In the genomic region with DNA sequence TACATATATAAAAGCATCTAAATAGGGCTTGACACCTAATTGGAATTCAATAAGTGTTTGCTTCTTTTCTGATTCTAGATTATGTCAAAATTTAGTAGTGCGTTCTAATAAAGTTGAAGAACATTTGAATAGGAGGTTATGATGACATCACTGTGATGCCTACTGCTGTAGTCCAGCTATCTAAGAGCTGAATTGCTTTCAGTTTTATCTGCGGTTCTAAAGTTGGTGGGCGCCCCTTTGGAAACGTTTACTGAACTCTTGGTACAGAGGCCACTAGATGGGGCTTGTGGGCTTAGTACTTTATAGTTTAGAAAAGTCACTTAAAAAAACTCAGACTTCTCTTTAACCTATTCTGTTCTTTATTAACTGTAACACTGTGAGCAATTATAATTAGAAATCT, we compare ENCODE assay signal across 7 cellular contexts.
DNase-seq lines count a peak whose midpoint lies in the region; ATAC-seq, FAIRE-seq and TF ChIP-seq lines count a peak whose summit lies in the region.

No MANE protein-coding gene starts in this region.

- H4K20me1 ChIP-seq in PC-3 (ENCODE audit: low read length), result no peaks in the 10 kb centered on the region

- no peak for FAIRE-seq in GM12891 (lab: Jason Lieb, UNC)

- H3K27me3 ChIP-seq in PC-3 (ENCODE audit: low read length) (no peaks in the 10 kb centered on the region), spleen (replicated peaks in 1 of 7) (no peaks in the 10 kb centered on the region)

- H3K36me3 ChIP-seq in PC-3 (ENCODE audit: low read depth, low read length) (no peaks in the 10 kb centered on the region), spleen (no peaks in the 10 kb centered on the region)

- POLR2A ChIA-PET in PC-3 (lab: Charles Lee; ENCODE audit: unreplicated experiment), result interaction anchor here (0.5 kb wide), 1 partner anchor 779 kb away, joined by 4 read pairs; no protein-coding TSS in a partner anchor

- CTCF ChIA-PET in PC-3 (lab: Charles Lee), result no interaction called here

- H3K9me3 ChIP-seq in PC-3 (ENCODE audit: low read length) (no peaks in the 10 kb centered on the region), spleen (no peaks in the 10 kb centered on the region)

- intact Hi-C loops in PC-3 (cut with micrococcal nuclease) (no loop called here), spleen (cut with DNase I; ENCODE audit: low total_unique reads) (no loop called here)

- no peak overlapping the region for H2AFZ ChIP-seq in PC-3 (ENCODE audit: low read length)

- no peaks in the 10 kb centered on the region for H3K79me2 ChIP-seq in PC-3 (ENCODE audit: low read length)

- H3K9ac ChIP-seq in PC-3 (ENCODE audit: low read length), result no peak overlapping the region

- TF ChIP-seq POLR2A in GM12891 (IDR thresholded peaks at IDR 0.05; ENCODE audit: low read depth, low read length), result no peak
- no peak for TF ChIP-seq POLR2A in spleen (IDR thresholded peaks at IDR 0.05)

- peak overlapping the region; percentile 16; the same call in 1 of the 2 replicates for H3K4me2 ChIP-seq in PC-3 (ENCODE audit: low read length)

- TF ChIP-seq CTCF in PC-3 (conservative IDR thresholded peaks at IDR 0.05; ENCODE audit: low read depth, low read length) (peak; percentile 58), fibroblast of pulmonary artery (IDR thresholded peaks at IDR 0.05; ENCODE audit: low read length, missing control alignments) (peak; percentile 70), spleen (IDR thresholded peaks at IDR 0.05 in 8 of 11, conservative IDR thresholded peaks at IDR 0.05 in 3 of 11) (peak in 8 of 11 experiments; percentile 8 to 45 (median 27))

- ATAC-seq in PC-3 (peak; percentile 72), GM19452 (IDR thresholded peaks at IDR 0.05; ENCODE audit: unreplicated experiment) (no peak)

- H3K4me3 ChIP-seq in PC-3 (ENCODE audit: low read length) (no peak overlapping the region), fibroblast of pulmonary artery (replicated peaks; ENCODE audit: low read depth, low read length) (no peak overlapping the region), spleen (no peak overlapping the region)

- no peaks in the 10 kb centered on the region for H3F3A ChIP-seq in PC-3 (ENCODE audit: low read length, unreplicated experiment)

- H3K9me2 ChIP-seq in PC-3 (replicated peaks; ENCODE audit: low read length), result no peaks in the 10 kb centered on the region

- H3K27ac ChIP-seq in PC-3 (ENCODE audit: low read length) (no peak overlapping the region), spleen (no peak overlapping the region)

- DNase-seq in GM12891 (ENCODE audit: insufficient read length, low spot score) (peak; percentile 2), HuH-7 (ENCODE audit: low spot score) (peak; percentile 13), PC-3 (peak; percentile 43), fibroblast of pulmonary artery (ENCODE audit: low read depth) (peak; percentile 87), spleen (no peak), T-helper 9 cell (no peak)

- 8 to 16% (median 13%) methylated on average over 4 of the region's 4 CpGs for WGBS in spleen, 5 donors

- no peaks in the 10 kb centered on the region for H3K4me1 ChIP-seq in PC-3 (ENCODE audit: insufficient read depth, low read length)
- peaks cover 0 to 4% (median 0%) of the 10 kb centered on the region in 6 donors for H3K4me1 ChIP-seq in spleen

- no TSS peak for BruUV-seq in PC-3 (replicated peaks; lab: Mats Ljungman, UMichigan)

TF ChIP-seq in GM12891, 5 proteins besides CTCF, POLR2A, EP300 and RAD21:
- no peak for TF ChIP-seq POU2F2 (IDR thresholded peaks at IDR 0.05; ENCODE audit: low read depth, low read length)
- TF ChIP-seq SPI1 (IDR thresholded peaks at IDR 0.05; ENCODE audit: low read depth, low read length), result no peak
- TF ChIP-seq PAX5 (IDR thresholded peaks at IDR 0.05; ENCODE audit: insufficient read depth, low read length, severe bottlenecking), result no peak
- TF ChIP-seq TAF1 (IDR thresholded peaks at IDR 0.05; ENCODE audit: low read depth, low read length), result no peak
- no peak for TF ChIP-seq POLR2AphosphoS5 (IDR thresholded peaks at IDR 0.05; ENCODE audit: low read depth, low read length)

Comparison
In these comparisons a context has a peak if more than half of its experiments do, and no peak if none do; other contexts are left out.
1. DNase-seq: peak in GM12891 (single experiment), HuH-7 (single experiment), PC-3 (single experiment) and fibroblast of pulmonary artery (single experiment); none in spleen (single experiment) and T-helper 9 cell (single experiment).
2. Peak in every context shown above with its lines, with median percentiles within 50 percentile points of each other: CTCF ChIP-seq.